Comparison of ENCODE assay signal across 23 cellular contexts in genomic region chrX:26822448-26822847, GRCh38.
"Had no signal": no experiment of that assay in that cellular context is flagged by ENCODE, and none has a peak within 500 bp of the region (broad histone marks: within the 10 kb centered on the region; RNA-seq: fewer than 3 reads in every experiment).

No MANE protein-coding gene starts in this region.

- ATAC-seq: activated CD8-positive, alpha-beta T cell treated with anti-CD3 and anti-CD28 coated beads, Interleukin-2, amount 10 ng/mL, durations not matched to agents 7 days and 5 days; activated naive CD4-positive, alpha-beta T cell treated with anti-CD3 and anti-CD28 coated beads, Interleukin-2, amount 50 U/mL, for 72 hours; esophagus mucosa; left ventricle myocardium superior; stimulated activated effector memory CD8-positive, alpha-beta T cell treated with anti-CD3 and anti-CD28 coated beads, Interleukin-12 subunit alpha, Interleukin-12 subunit beta, amount 100 ng/mL, for 72 hours; stimulated activated naive CD8-positive, alpha-beta T cell treated with anti-CD3 and anti-CD28 coated beads, Interleukin-15, amount 100 ng/mL, for 72 hours; T-helper 17 cell had no signal

- H3K27me3 ChIP-seq: ascending aorta, brain microvascular endothelial cell, tibial artery had no signal

- DNase-seq: activated CD4-positive, alpha-beta T cell treated with anti-CD3 and anti-CD28 coated beads, Interleukin-2, amount 50 U/mL, for 1 hour; activated CD4-positive, CD25-positive, alpha-beta regulatory T cell treated with anti-CD3 and anti-CD28 coated beads, Interleukin-2, amount 50 U/mL, for 72 hours; activated CD8-positive, alpha-beta T cell treated with anti-CD3 and anti-CD28 coated beads, Interleukin-2, amount 10 ng/mL, durations not matched to agents 7 days and 5 days; activated gamma-delta T cell; adrenal gland; brain microvascular endothelial cell; central memory CD4-positive, alpha-beta T cell; effector memory CD4-positive, alpha-beta T cell; foreskin melanocyte; left ventricle myocardium superior; nephron progenitor cell; occipital lobe; right lobe of liver; stimulated activated CD4-positive, alpha-beta T cell treated with anti-CD3 and anti-CD28 coated beads, Interleukin-1b, Interleukin-23, amount 100 ng/mL, for 48 hours; stimulated activated naive CD8-positive, alpha-beta T cell treated with anti-CD3 and anti-CD28 coated beads, Interleukin-15, amount 100 ng/mL, for 72 hours; T-helper 17 cell; tibial artery had no signal

- H3K4me1 Mint-ChIP-seq: nephron progenitor cell; stimulated activated effector memory CD8-positive, alpha-beta T cell treated with anti-CD3 and anti-CD28 coated beads, Interleukin-12 subunit alpha, Interleukin-12 subunit beta, amount 100 ng/mL, for 72 hours; stimulated activated naive CD8-positive, alpha-beta T cell treated with anti-CD3 and anti-CD28 coated beads, Interleukin-15, amount 100 ng/mL, for 72 hours; T-helper 17 cell had no signal

- H3K27ac ChIP-seq: adrenal gland, ascending aorta, brain microvascular endothelial cell, right lobe of liver, skin epidermis, tibial artery had no signal

- H3K36me3 Mint-ChIP-seq: activated naive CD4-positive, alpha-beta T cell treated with anti-CD3 and anti-CD28 coated beads, Interleukin-2, amount 50 U/mL, for 72 hours; stimulated activated effector memory CD8-positive, alpha-beta T cell treated with anti-CD3 and anti-CD28 coated beads, Interleukin-12 subunit alpha, Interleukin-12 subunit beta, amount 100 ng/mL, for 72 hours had no signal

- H3K9me3 Mint-ChIP-seq: activated naive CD4-positive, alpha-beta T cell treated with anti-CD3 and anti-CD28 coated beads, Interleukin-2, amount 50 U/mL, for 72 hours; stimulated activated naive CD8-positive, alpha-beta T cell treated with anti-CD3 and anti-CD28 coated beads, Interleukin-15, amount 100 ng/mL, for 72 hours had no signal

- H3K4me3 ChIP-seq: adrenal gland, ascending aorta, right lobe of liver, skin epidermis, tibial artery had no signal

- H3K36me3 ChIP-seq: adrenal gland, ascending aorta, brain microvascular endothelial cell, right lobe of liver, tibial artery had no signal

- H3K4me1 ChIP-seq: adrenal gland, ascending aorta, right lobe of liver, tibial artery had no signal

- H3K27me3 Mint-ChIP-seq: stimulated activated naive CD8-positive, alpha-beta T cell treated with anti-CD3 and anti-CD28 coated beads, Interleukin-15, amount 100 ng/mL, for 72 hours; T-helper 17 cell had no signal

- H3K9me3 ChIP-seq: adrenal gland, ascending aorta, right lobe of liver, tibial artery had no signal

- H3K27ac Mint-ChIP-seq: activated CD8-positive, alpha-beta T cell treated with anti-CD3 and anti-CD28 coated beads, Interleukin-2, amount 10 ng/mL, durations not matched to agents 7 days and 5 days; activated naive CD4-positive, alpha-beta T cell treated with anti-CD3 and anti-CD28 coated beads, Interleukin-2, amount 50 U/mL, for 72 hours; activated T-helper 1 cell treated with anti-CD3 and anti-CD28 coated beads, Interleukin-12 subunit alpha, Interleukin-12 subunit beta, Interleukin-2, Interleukin-4 antibody, amounts not matched to agents 30 ng/mL and 10 ng/mL and 1 ng/mL, durations not matched to agents 14 hours and 24 hours and 36 hours; nephron progenitor cell; stimulated activated effector memory CD8-positive, alpha-beta T cell treated with anti-CD3 and anti-CD28 coated beads, Interleukin-12 subunit alpha, Interleukin-12 subunit beta, amount 100 ng/mL, for 72 hours; stimulated activated naive CD8-positive, alpha-beta T cell treated with anti-CD3 and anti-CD28 coated beads, Interleukin-15, amount 100 ng/mL, for 72 hours; T-helper 17 cell had no signal

- H3K4me3 Mint-ChIP-seq: activated CD8-positive, alpha-beta T cell treated with anti-CD3 and anti-CD28 coated beads, Interleukin-2, amount 10 ng/mL, durations not matched to agents 7 days and 5 days; activated T-helper 1 cell treated with anti-CD3 and anti-CD28 coated beads, Interleukin-12 subunit alpha, Interleukin-12 subunit beta, Interleukin-2, Interleukin-4 antibody, amounts not matched to agents 30 ng/mL and 10 ng/mL and 1 ng/mL, durations not matched to agents 14 hours and 24 hours and 36 hours; nephron progenitor cell; stimulated activated effector memory CD8-positive, alpha-beta T cell treated with anti-CD3 and anti-CD28 coated beads, Interleukin-12 subunit alpha, Interleukin-12 subunit beta, amount 100 ng/mL, for 72 hours; stimulated activated naive CD8-positive, alpha-beta T cell treated with anti-CD3 and anti-CD28 coated beads, Interleukin-15, amount 100 ng/mL, for 72 hours; T-helper 17 cell had no signal
